Comparison of ENCODE assay signal across 1 cellular context in genomic region chr5:76791461-76791860, GRCh38.
TF ChIP-seq lines count a peak whose summit lies in the region.

No MANE protein-coding gene starts in this region.

TF ChIP-seq in A549, 52 proteins besides CTCF, POLR2A, EP300 and RAD21 (continued from another document):
- TF ChIP-seq ATOH8 (CRISPR knock-in tag; IDR thresholded peaks at IDR 0.05; ENCODE audit: low read depth) (no peak), EHF (CRISPR knock-in tag; IDR thresholded peaks at IDR 0.05) (peak; percentile 49; the same call in 1 of the 2 replicates), HES2 (IDR thresholded peaks at IDR 0.05) (no peak), ELK1 (IDR thresholded peaks at IDR 0.05; ENCODE audit: low read depth, low read length) (no peak), FOXS1 (CRISPR knock-in tag; IDR thresholded peaks at IDR 0.05) (0 out of 2 replicates have a peak, but pooled peaks have one; percentile 34), TFCP2L1 (CRISPR knock-in tag; IDR thresholded peaks at IDR 0.05) (no peak), HOXB13 (CRISPR knock-in tag; IDR thresholded peaks at IDR 0.05; ENCODE audit: low read depth) (no peak; the same call in 1 of the 2 replicates), CBX2 (IDR thresholded peaks at IDR 0.05; ENCODE audit: borderline replicate concordance, low read depth) (no peak), CBX8 (IDR thresholded peaks at IDR 0.05) (no peak)
